ENCODE assay signal across 11 cellular contexts in the genomic region with DNA sequence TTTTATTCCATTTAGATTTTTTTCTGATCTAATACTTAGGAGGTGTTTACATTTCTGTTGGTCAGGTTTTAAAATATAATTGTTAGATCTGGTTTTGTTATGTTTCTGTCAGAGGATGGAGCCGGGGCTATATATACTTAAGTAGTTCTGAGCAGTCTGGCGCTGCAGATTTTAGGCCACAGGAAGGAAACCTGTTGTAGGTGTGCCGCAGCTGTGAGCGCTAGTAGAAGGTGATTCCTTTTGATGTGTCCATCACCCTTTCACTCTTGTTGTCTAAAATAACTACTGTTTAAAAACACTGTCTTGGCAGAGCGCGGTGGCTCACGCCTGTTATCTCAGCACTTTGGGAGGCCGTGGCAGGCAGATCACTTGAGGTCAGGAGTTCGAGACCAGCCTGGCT.
"Had no signal": no experiment of that assay in that cellular context is flagged by ENCODE, and none has a peak within 500 bp of the region (broad histone marks: within the 10 kb centered on the region; RNA-seq: fewer than 3 reads in every experiment).

No MANE protein-coding gene starts in this region.

- H3K27ac ChIP-seq: adrenal gland, transverse colon had no signal

- DNase-seq: activated CD4-positive, alpha-beta T cell treated with anti-CD3 and anti-CD28 coated beads for 1 hour; activated effector memory CD4-positive, alpha-beta T cell treated with anti-CD3 and anti-CD28 coated beads, Interleukin-2, amount 50 U/mL, for 16 hours; adrenal gland; hippocampal formation; kidney glomerular epithelial cell; mesendoderm; right cardiac atrium; SHP77 treated with DMSO at 0.1 percent for 48 hours; stimulated activated naive B cell treated with anti-CD40 and anti-IgM and Interleukin-4, amounts not matched to agents 10 μg/mL and 1 μg/mL and 100 μg/mL, for 72 hours; transverse colon had no signal

- H3K9me3 ChIP-seq: adrenal gland, transverse colon had no signal

- H3K4me3 Mint-ChIP-seq: dendritic cell treated with granulocyte-macrophage colony-stimulating factor and Interleukin-4, amounts not matched to agents 40 ng/mL and 50 ng/mL, for 4 days; stimulated activated naive B cell treated with anti-CD40 and anti-IgM and Interleukin-4, amounts not matched to agents 10 μg/mL and 1 μg/mL and 100 μg/mL, for 72 hours had no signal

- H3K4me3 ChIP-seq: adrenal gland, transverse colon had no signal

- H3K4me1 ChIP-seq: transverse colon had no signal

- H3K9me3 Mint-ChIP-seq: dendritic cell treated with granulocyte-macrophage colony-stimulating factor and Interleukin-4, amounts not matched to agents 40 ng/mL and 50 ng/mL, for 4 days; stimulated activated naive B cell treated with anti-CD40 and anti-IgM and Interleukin-4, amounts not matched to agents 10 μg/mL and 1 μg/mL and 100 μg/mL, for 72 hours had no signal

- H3K27ac Mint-ChIP-seq: stimulated activated naive B cell treated with anti-CD40 and anti-IgM and Interleukin-4, amounts not matched to agents 10 μg/mL and 1 μg/mL and 100 μg/mL, for 72 hours had no signal

- ATAC-seq: right cardiac atrium; stimulated activated naive B cell treated with anti-CD40 and anti-IgM and Interleukin-4, amounts not matched to agents 10 μg/mL and 1 μg/mL and 100 μg/mL, for 72 hours had no signal

- H3K27me3 Mint-ChIP-seq: dendritic cell treated with granulocyte-macrophage colony-stimulating factor and Interleukin-4, amounts not matched to agents 40 ng/mL and 50 ng/mL, for 4 days; stimulated activated naive B cell treated with anti-CD40 and anti-IgM and Interleukin-4, amounts not matched to agents 10 μg/mL and 1 μg/mL and 100 μg/mL, for 72 hours had no signal

- H3K27me3 ChIP-seq: adrenal gland, transverse colon had no signal
